24 cellular contexts compared by ENCODE assay signal in the genomic region with DNA sequence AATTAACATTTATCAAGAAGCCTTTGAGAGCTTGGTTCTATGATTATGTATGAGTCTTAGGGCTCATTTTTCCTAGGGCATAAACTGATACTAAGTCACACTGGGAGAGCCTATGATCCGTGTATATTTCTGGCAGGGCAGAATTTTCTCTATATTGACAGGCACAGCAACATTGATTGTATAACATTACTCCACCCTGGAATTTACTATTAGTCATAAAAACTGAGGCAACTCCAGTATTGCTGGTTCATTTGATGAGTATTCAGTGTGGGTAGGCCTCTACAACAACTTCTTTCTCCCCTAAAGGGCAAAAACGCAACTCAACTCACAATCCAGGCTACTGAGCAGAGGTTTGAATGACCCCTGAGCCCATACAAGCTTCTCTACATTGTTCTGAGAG. TPM values are rescaled to one million over a fixed set of nuclear protein-coding genes. Genes with fewer than 3 reads are reported as not detected.
DNase-seq lines count a peak whose midpoint lies in the region; ATAC-seq, FAIRE-seq and TF ChIP-seq lines count a peak whose summit lies in the region.
"Had no signal": no experiment of that assay in that cellular context is flagged by ENCODE, and none has a peak within 500 bp of the region (broad histone marks: within the 10 kb centered on the region; RNA-seq: fewer than 3 reads in every experiment).

No MANE protein-coding gene starts in this region.

- H3K27me3 ChIP-seq in GM23338 (ENCODE audit: insufficient read depth) (no peaks in the 10 kb centered on the region), bronchial epithelial cell (ENCODE audit: control insufficient read depth, insufficient read depth, low read length) (no peaks in the 10 kb centered on the region), smooth muscle cell (ENCODE audit: low read depth) (no peaks in the 10 kb centered on the region), A673 (replicated peaks; ENCODE audit: insufficient read depth, low read depth, low read length, poor library complexity) (no peaks in the 10 kb centered on the region)

- H3K4me1 ChIP-seq in GM23338 (ENCODE audit: insufficient read depth) (peaks cover 9% of the 10 kb centered on the region; the same call in 1 of the 2 replicates), smooth muscle cell (ENCODE audit: low read depth) (no peaks in the 10 kb centered on the region), A673 (ENCODE audit: insufficient read depth, low read length, poor library complexity, severe bottlenecking) (no peaks in the 10 kb centered on the region)
- H3K4me1 ChIP-seq: SJSA1 had no signal

- no peaks in the 10 kb centered on the region for H4K20me1 ChIP-seq in GM23338 (replicated peaks; ENCODE audit: insufficient read depth)
- H4K20me1 ChIP-seq in smooth muscle cell (ENCODE audit: low read depth): no peaks in the 10 kb centered on the region

- H3K27ac Mint-ChIP-seq in GM23338: no peak overlapping the region
- H3K27ac Mint-ChIP-seq: H9, naive B cell, T-helper 17 cell, WTC11 had no signal

- TF ChIP-seq CTCF in GM23338 (conservative IDR thresholded peaks at IDR 0.05; ENCODE audit: low read depth in 2 of 2): no peak
- TF ChIP-seq CTCF in bronchial epithelial cell (IDR thresholded peaks at IDR 0.05; ENCODE audit: insufficient read depth, low read length, severe bottlenecking): no peak
- TF ChIP-seq CTCF in smooth muscle cell (IDR thresholded peaks at IDR 0.05; ENCODE audit: borderline replicate concordance, insufficient read depth, poor library complexity, severe bottlenecking): no peak
- TF ChIP-seq CTCF in A673 (conservative IDR thresholded peaks at IDR 0.05; ENCODE audit: low read depth, low read length): no peak

- no TSS peak for BruUV-seq in A673 (replicated peaks; lab: Mats Ljungman, UMichigan)

- peak overlapping the region; percentile 11 for H3K9ac ChIP-seq in smooth muscle cell (ENCODE audit: low read depth)

- POLR2A ChIA-PET in A673 (lab: Charles Lee; ENCODE audit: low non-redundant PET): no interaction called here

- FAIRE-seq in bronchial epithelial cell (lab: Jason Lieb, UNC): no peak
- FAIRE-seq: GM19239 had no signal

- H3K4me2 ChIP-seq in GM23338: no peak overlapping the region
- no peak overlapping the region for H3K4me2 ChIP-seq in smooth muscle cell

- 88% methylated on average over 2 of the region's 2 CpGs for WGBS in smooth muscle cell (ENCODE audit: low lambda C conversion rate)

- no peak overlapping the region for H3K4me3 Mint-ChIP-seq in GM23338
- H3K4me3 Mint-ChIP-seq: H9, naive B cell, T-helper 17 cell had no signal

- DNase-seq in GM23338 (ENCODE audit: low spot score): no peak
- peak; percentile 94 for DNase-seq in bronchial epithelial cell (ENCODE audit: low read depth)
- peak; percentile 9 for DNase-seq in kidney tubule cell (ENCODE audit: low spot score)
- DNase-seq in smooth muscle cell (lab: John Stamatoyannopoulos, UW; ENCODE audit: unreplicated experiment): no peak
- no peak for DNase-seq in A673 (ENCODE audit: low spot score)
- DNase-seq in DMS114 treated with DMSO at 0.1 percent for 48 hours (lab: John Stamatoyannopoulos, UW; ENCODE audit: unreplicated experiment): no peak
- DNase-seq: activated CD4-positive, alpha-beta T cell treated with anti-CD3 and anti-CD28 coated beads, Interleukin-2, amount 50 U/mL, for 48 hours; activated gamma-delta T cell treated with Interleukin-2 at 50 U/mL for 16 hours; activated T-cell treated with anti-CD3 and anti-CD28 coated beads for 4 hours; amygdala; caudate nucleus; H9; heart right ventricle; naive B cell; NCI-H1436; posterior cingulate gyrus; stimulated activated CD4-positive, alpha-beta T cell treated with anti-CD3 and anti-CD28 coated beads, Interleukin-4, amount 100 ng/mL, for 4 hours; T-helper 17 cell had no signal

- intact Hi-C loops in A673 (cut with micrococcal nuclease; ENCODE audit: unreplicated experiment): no loop called here

- H3K27ac ChIP-seq in GM23338 (ENCODE audit: low read depth): no peak overlapping the region
- peak overlapping the region; percentile 59 for H3K27ac ChIP-seq in smooth muscle cell (ENCODE audit: low read depth)
- H3K27ac ChIP-seq in A673 (ENCODE audit: low read depth, low read length, poor library complexity, severe bottlenecking): no peak overlapping the region
- H3K27ac ChIP-seq: heart right ventricle, SJSA1 had no signal

- peaks cover 5% of the 10 kb centered on the region; the same call in 2 of the 3 replicates for H3K9me3 Mint-ChIP-seq in GM23338
- H3K9me3 Mint-ChIP-seq: H9 had no signal

- H3K4me3 ChIP-seq in GM23338 (no peak overlapping the region), bronchial epithelial cell (ENCODE audit: low read depth, low read length) (no peak overlapping the region), smooth muscle cell (no peak overlapping the region), A673 (ENCODE audit: low read depth, low read length, poor library complexity, severe bottlenecking) (no peak overlapping the region)
- H3K4me3 ChIP-seq: heart right ventricle, lung, SJSA1 had no signal

- TF ChIP-seq POLR2A in GM18505 (IDR thresholded peaks at IDR 0.05; ENCODE audit: borderline replicate concordance, extremely low read depth, insufficient read depth, insufficient read length): no peak

- H3K9me3 ChIP-seq in smooth muscle cell (replicated peaks; ENCODE audit: low read depth) (no peaks in the 10 kb centered on the region), A673 (ENCODE audit: low read depth, low read length, poor library complexity, severe bottlenecking) (no peaks in the 10 kb centered on the region)
- H3K9me3 ChIP-seq: SJSA1 had no signal

- CTCF ChIA-PET in A673 (lab: Charles Lee): no interaction called here

- peak overlapping the region; percentile 94 for H2AFZ ChIP-seq in GM23338
- H2AFZ ChIP-seq in smooth muscle cell (ENCODE audit: low read depth): no peak overlapping the region

- no peaks in the 10 kb centered on the region for H3K36me3 ChIP-seq in GM23338 (ENCODE audit: insufficient read depth)
- H3K36me3 ChIP-seq in bronchial epithelial cell (ENCODE audit: control insufficient read depth, insufficient read depth, low read length): no peaks in the 10 kb centered on the region
- no peaks in the 10 kb centered on the region for H3K36me3 ChIP-seq in smooth muscle cell (ENCODE audit: low read depth)
- H3K36me3 ChIP-seq in A673 (ENCODE audit: insufficient read depth, low read length, poor library complexity, severe bottlenecking): no peaks in the 10 kb centered on the region
- H3K36me3 ChIP-seq: heart right ventricle, SJSA1 had no signal

- peaks cover 3% of the 10 kb centered on the region; the same call in 1 of the 2 replicates for H3K9me2 ChIP-seq in GM23338 (ENCODE audit: insufficient read depth)

- H3F3A ChIP-seq in GM23338 (replicated peaks; ENCODE audit: low read depth): no peaks in the 10 kb centered on the region
- H3F3A ChIP-seq in smooth muscle cell (ENCODE audit: low read depth): no peaks in the 10 kb centered on the region

- no peaks in the 10 kb centered on the region for H3K36me3 Mint-ChIP-seq in GM23338 (ENCODE audit: low read depth)

- H3K27me3 Mint-ChIP-seq in GM23338 (ENCODE audit: insufficient read depth, low read depth, poor library complexity): peaks cover 3% of the 10 kb centered on the region
- H3K27me3 Mint-ChIP-seq: T-helper 17 cell had no signal

- H3K4me1 Mint-ChIP-seq in GM23338: peaks cover 16% of the 10 kb centered on the region
- H3K4me1 Mint-ChIP-seq: naive B cell had no signal

- H3K79me2 ChIP-seq in GM23338 (replicated peaks; ENCODE audit: insufficient read depth): no peaks in the 10 kb centered on the region
- no peaks in the 10 kb centered on the region for H3K79me2 ChIP-seq in smooth muscle cell (ENCODE audit: low read depth)

- no peak for ATAC-seq in GM23338
- no peak for ATAC-seq in GM18505 (IDR thresholded peaks at IDR 0.05; ENCODE audit: unreplicated experiment)
- ATAC-seq: heart right ventricle, T-helper 17 cell had no signal

TF ChIP-seq in GM23338, 12 proteins besides CTCF, POLR2A, EP300 and RAD21 (continues in another document):
- no peak for TF ChIP-seq JUNB (IDR thresholded peaks at IDR 0.05; ENCODE audit: unreplicated experiment)

RNA-seq across cellular contexts. Expression of gene CSTA, which starts 10.6 kb away (rescaled TPM):
- not detected in 2 replicates for total RNA-seq in GM23338 (2014; rRNA removed; shearing (Covaris generic))
- 1.4 TPM in 2 replicates for polyA plus RNA-seq in GM23338 (2016; fragmentation: Nextera tagmentation; extraction: Ambion mirVana)
- total RNA-seq in bronchial epithelial cell: 107 and 652 TPM in 2 replicates
- total RNA-seq in smooth muscle cell: 29.7 and 51.7 TPM in 2 replicates
- 16.0 and 19.7 TPM in 2 replicates for polyA plus RNA-seq in smooth muscle cell
- 3.8 and 6.5 TPM in 2 replicates for total RNA-seq in A673 (2021)
- total RNA-seq: Daoy, H9, SJSA1, WTC11 had no signal

Comparison
In these comparisons a context has a peak if more than half of its experiments do, and no peak if none do; other contexts are left out.
1. DNase-seq: peak in bronchial epithelial cell (single experiment) and kidney tubule cell (single experiment); none in GM23338 (single experiment), smooth muscle cell (single experiment), A673 (single experiment) and DMS114 treated with DMSO at 0.1 percent for 48 hours (single experiment).